In the genomic region with DNA sequence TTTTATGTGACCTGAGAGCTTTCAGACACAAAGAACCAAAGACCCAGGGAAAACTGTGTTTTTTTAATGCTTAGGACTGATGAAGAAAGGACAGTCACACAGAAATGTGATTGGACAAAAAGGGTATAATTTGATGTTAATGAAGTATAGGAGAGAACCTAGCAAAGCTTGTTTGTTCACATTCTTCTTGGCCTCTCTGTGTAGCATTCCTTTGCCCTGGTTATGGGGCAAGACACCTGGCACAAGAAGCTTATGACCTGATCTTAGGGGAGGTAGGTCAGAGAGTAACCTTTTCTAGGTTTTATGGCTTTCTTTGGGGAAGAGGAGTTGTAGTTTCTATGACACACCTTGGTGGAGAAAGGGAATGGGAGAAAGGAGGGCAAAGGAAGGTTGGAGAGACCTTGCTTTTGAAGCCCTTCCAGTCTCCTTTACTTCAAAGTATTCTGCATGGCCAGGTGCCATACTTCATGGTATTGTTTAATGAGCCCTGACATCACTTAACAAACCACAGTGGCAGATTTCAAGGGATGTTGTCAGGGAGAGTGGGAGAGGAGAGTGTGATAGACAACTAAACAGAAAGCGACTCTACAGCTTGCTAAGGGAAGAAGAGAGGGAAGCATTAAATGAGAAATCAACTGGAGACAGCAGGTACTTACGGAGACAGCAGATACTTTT, we compare ENCODE assay signal across 18 cellular contexts.
DNase-seq lines count a peak whose midpoint lies in the region; ATAC-seq, FAIRE-seq and TF ChIP-seq lines count a peak whose summit lies in the region.
"Had no signal": no experiment of that assay in that cellular context is flagged by ENCODE, and none has a peak within 500 bp of the region (broad histone marks: within the 10 kb centered on the region; RNA-seq: fewer than 3 reads in every experiment).

No MANE protein-coding gene starts in this region.

- peak; percentile 56 for DNase-seq in Jurkat, Clone E6-1 (ENCODE audit: low read depth, low spot score)
- DNase-seq in NCI-H2196 (lab: John Stamatoyannopoulos, UW; ENCODE audit: unreplicated experiment) = peak; percentile 65
- peak; percentile 77 for DNase-seq in epithelial cell of esophagus (ENCODE audit: low read depth)
- no peak for DNase-seq in pancreas
- no peak for DNase-seq in gastrocnemius medialis
- no peak for DNase-seq in activated CD4-positive, alpha-beta T cell treated with anti-CD3 and anti-CD28 coated beads, Interleukin-2, amount 50 U/mL, for 4 hours
- DNase-seq in activated T-cell treated with anti-CD3 and anti-CD28 coated beads, Interleukin-2, amount 50 U/mL, for 72 hours = no peak
- DNase-seq: activated naive CD4-positive, alpha-beta T cell; cortex of kidney; esophagus squamous epithelium; H7; heart left ventricle; islet precursor cell; NCI-H2081; nucleus accumbens; Right ventricle myocardium superior; stimulated activated CD4-positive, alpha-beta T cell treated with anti-CD3 and anti-CD28 coated beads, Interleukin-4, amount 100 ng/mL, for 24 hours; T-helper 17 cell had no signal

- ATAC-seq in pancreas (peak in 3 of 4 donors; percentile 52 to 79 (median 71)), gastrocnemius medialis (no peak)
- ATAC-seq in activated T-cell treated with anti-CD3 and anti-CD28 coated beads, Interleukin-2, amount 50 U/mL, for 72 hours (replicated peaks in 1 of 2) = no peak
- ATAC-seq: heart left ventricle, T-helper 17 cell had no signal

- TF ChIP-seq CTCF in epithelial cell of esophagus (IDR thresholded peaks at IDR 0.05; ENCODE audit: insufficient read depth, low read depth, low read length, missing control alignments) (no peak), pancreas (IDR thresholded peaks at IDR 0.05) (no peak), gastrocnemius medialis (IDR thresholded peaks at IDR 0.05 in 4 of 5, conservative IDR thresholded peaks at IDR 0.05 in 1 of 5) (no peak)

- no peaks in the 10 kb centered on the region for H3K4me1 Mint-ChIP-seq in activated T-cell treated with anti-CD3 and anti-CD28 coated beads, Interleukin-2, amount 50 U/mL, for 72 hours (ENCODE audit: low read depth)
- H3K4me1 Mint-ChIP-seq: T-helper 17 cell had no signal

- no peak overlapping the region for H3K27ac ChIP-seq in pancreas
- H3K27ac ChIP-seq in gastrocnemius medialis = no peak overlapping the region
- H3K27ac ChIP-seq: esophagus squamous epithelium, heart left ventricle had no signal

- no peak for TF ChIP-seq POLR2A in gastrocnemius medialis (IDR thresholded peaks at IDR 0.05)

- H3K36me3 Mint-ChIP-seq in activated T-cell treated with anti-CD3 and anti-CD28 coated beads, Interleukin-2, amount 50 U/mL, for 72 hours (ENCODE audit: insufficient read depth in 2 of 2) = no peaks in the 10 kb centered on the region

- H3K4me3 ChIP-seq in Jurkat, Clone E6-1 (ENCODE audit: low read length) = no peak overlapping the region
- H3K4me3 ChIP-seq in epithelial cell of esophagus (ENCODE audit: low read length) (no peak overlapping the region), pancreas (no peak overlapping the region), gastrocnemius medialis (no peak overlapping the region)
- H3K4me3 ChIP-seq: esophagus squamous epithelium, heart left ventricle had no signal

- H3K9me3 ChIP-seq in pancreas (no peaks in the 10 kb centered on the region), gastrocnemius medialis (no peaks in the 10 kb centered on the region)
- H3K9me3 ChIP-seq: esophagus squamous epithelium, heart left ventricle had no signal

- peaks cover 7 to 10% of the 10 kb centered on the region in 2 donors for H3K9me3 Mint-ChIP-seq in activated T-cell treated with anti-CD3 and anti-CD28 coated beads, Interleukin-2, amount 50 U/mL, for 72 hours

- 89 to 92% methylated on average over 2 of the region's 2 CpGs for WGBS in pancreas, 2 donors

- no peak overlapping the region for H3K4me3 Mint-ChIP-seq in activated T-cell treated with anti-CD3 and anti-CD28 coated beads, Interleukin-2, amount 50 U/mL, for 72 hours
- H3K4me3 Mint-ChIP-seq: T-helper 17 cell had no signal

- no peak for FAIRE-seq in pancreas (lab: Jason Lieb, UNC)

- no peaks in the 10 kb centered on the region for H3K27me3 Mint-ChIP-seq in activated T-cell treated with anti-CD3 and anti-CD28 coated beads, Interleukin-2, amount 50 U/mL, for 72 hours (ENCODE audit: low read depth)
- H3K27me3 Mint-ChIP-seq: T-helper 17 cell had no signal

- in situ Hi-C loops in gastrocnemius medialis (cut with MboI; ENCODE audit: low sequenced_read_pairs in 4 of 4) = no loop called here

- H3K4me1 ChIP-seq in pancreas (no peaks in the 10 kb centered on the region), gastrocnemius medialis (no peaks in the 10 kb centered on the region)
- H3K4me1 ChIP-seq: heart left ventricle had no signal

- H3K36me3 ChIP-seq in pancreas (no peaks in the 10 kb centered on the region), gastrocnemius medialis (no peaks in the 10 kb centered on the region)
- H3K36me3 ChIP-seq: esophagus squamous epithelium, heart left ventricle had no signal

- intact Hi-C loops in pancreas (cut with DNase I) = no loop called here
- intact Hi-C loops in gastrocnemius medialis (cut with DNase I; ENCODE audit: low total_unique reads) = no loop called here

- H3K27me3 ChIP-seq in pancreas (no peaks in the 10 kb centered on the region), gastrocnemius medialis (no peaks in the 10 kb centered on the region)
- H3K27me3 ChIP-seq: esophagus squamous epithelium, heart left ventricle had no signal

- no peak overlapping the region for H3K27ac Mint-ChIP-seq in activated T-cell treated with anti-CD3 and anti-CD28 coated beads, Interleukin-2, amount 50 U/mL, for 72 hours
- H3K27ac Mint-ChIP-seq: T-helper 17 cell had no signal

Comparison
In these comparisons a context has a peak if more than half of its experiments do, and no peak if none do; other contexts are left out.
1. DNase-seq: peak in Jurkat, Clone E6-1 (single experiment), NCI-H2196 (single experiment) and epithelial cell of esophagus (single experiment); none in pancreas (0 of 6), gastrocnemius medialis (0 of 2), activated CD4-positive, alpha-beta T cell treated with anti-CD3 and anti-CD28 coated beads, Interleukin-2, amount 50 U/mL, for 4 hours (0 of 2) and activated T-cell treated with anti-CD3 and anti-CD28 coated beads, Interleukin-2, amount 50 U/mL, for 72 hours (0 of 2).
2. ATAC-seq: peak in pancreas (3 of 4); none in gastrocnemius medialis (0 of 2) and activated T-cell treated with anti-CD3 and anti-CD28 coated beads, Interleukin-2, amount 50 U/mL, for 72 hours (0 of 2).